ENCODE assay signal across 1 cellular context in the genomic region with DNA sequence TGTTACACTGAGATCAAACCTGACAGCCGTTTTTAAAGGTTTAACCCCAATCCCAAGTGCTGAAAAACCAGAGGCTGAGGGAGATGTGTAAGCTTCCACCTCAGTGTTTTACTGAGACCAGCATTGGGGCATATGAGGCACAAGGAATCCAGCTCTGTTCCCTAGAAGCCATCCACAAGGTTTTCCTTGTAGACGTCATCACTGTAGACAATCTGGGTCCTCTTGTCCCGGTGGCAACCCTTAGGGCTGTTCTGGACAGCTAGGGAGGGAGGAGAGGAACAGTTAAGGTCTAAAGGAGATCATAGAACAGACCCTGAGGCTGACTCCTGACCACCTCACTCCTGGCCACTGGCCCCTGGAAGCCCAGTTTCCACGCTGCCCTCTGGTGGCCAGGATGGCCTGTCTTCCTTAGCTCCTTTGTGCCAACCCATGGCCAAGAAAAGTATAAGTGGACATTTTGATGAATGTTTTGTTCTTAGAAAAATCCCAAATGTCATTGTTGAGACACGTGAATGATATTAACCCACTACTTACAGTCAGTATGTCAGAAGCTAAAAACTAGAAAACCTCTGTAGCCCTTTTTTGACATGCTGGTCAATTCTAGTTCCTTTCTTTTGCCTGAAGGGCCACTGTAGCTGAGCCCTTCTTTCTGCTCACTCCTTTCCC.
TF ChIP-seq lines count a peak whose summit lies in the region.

No MANE protein-coding gene starts in this region.

TF ChIP-seq in GM23338, 12 proteins besides CTCF, POLR2A, EP300 and RAD21 (continued from another document):
- TF ChIP-seq, protein P1, sequence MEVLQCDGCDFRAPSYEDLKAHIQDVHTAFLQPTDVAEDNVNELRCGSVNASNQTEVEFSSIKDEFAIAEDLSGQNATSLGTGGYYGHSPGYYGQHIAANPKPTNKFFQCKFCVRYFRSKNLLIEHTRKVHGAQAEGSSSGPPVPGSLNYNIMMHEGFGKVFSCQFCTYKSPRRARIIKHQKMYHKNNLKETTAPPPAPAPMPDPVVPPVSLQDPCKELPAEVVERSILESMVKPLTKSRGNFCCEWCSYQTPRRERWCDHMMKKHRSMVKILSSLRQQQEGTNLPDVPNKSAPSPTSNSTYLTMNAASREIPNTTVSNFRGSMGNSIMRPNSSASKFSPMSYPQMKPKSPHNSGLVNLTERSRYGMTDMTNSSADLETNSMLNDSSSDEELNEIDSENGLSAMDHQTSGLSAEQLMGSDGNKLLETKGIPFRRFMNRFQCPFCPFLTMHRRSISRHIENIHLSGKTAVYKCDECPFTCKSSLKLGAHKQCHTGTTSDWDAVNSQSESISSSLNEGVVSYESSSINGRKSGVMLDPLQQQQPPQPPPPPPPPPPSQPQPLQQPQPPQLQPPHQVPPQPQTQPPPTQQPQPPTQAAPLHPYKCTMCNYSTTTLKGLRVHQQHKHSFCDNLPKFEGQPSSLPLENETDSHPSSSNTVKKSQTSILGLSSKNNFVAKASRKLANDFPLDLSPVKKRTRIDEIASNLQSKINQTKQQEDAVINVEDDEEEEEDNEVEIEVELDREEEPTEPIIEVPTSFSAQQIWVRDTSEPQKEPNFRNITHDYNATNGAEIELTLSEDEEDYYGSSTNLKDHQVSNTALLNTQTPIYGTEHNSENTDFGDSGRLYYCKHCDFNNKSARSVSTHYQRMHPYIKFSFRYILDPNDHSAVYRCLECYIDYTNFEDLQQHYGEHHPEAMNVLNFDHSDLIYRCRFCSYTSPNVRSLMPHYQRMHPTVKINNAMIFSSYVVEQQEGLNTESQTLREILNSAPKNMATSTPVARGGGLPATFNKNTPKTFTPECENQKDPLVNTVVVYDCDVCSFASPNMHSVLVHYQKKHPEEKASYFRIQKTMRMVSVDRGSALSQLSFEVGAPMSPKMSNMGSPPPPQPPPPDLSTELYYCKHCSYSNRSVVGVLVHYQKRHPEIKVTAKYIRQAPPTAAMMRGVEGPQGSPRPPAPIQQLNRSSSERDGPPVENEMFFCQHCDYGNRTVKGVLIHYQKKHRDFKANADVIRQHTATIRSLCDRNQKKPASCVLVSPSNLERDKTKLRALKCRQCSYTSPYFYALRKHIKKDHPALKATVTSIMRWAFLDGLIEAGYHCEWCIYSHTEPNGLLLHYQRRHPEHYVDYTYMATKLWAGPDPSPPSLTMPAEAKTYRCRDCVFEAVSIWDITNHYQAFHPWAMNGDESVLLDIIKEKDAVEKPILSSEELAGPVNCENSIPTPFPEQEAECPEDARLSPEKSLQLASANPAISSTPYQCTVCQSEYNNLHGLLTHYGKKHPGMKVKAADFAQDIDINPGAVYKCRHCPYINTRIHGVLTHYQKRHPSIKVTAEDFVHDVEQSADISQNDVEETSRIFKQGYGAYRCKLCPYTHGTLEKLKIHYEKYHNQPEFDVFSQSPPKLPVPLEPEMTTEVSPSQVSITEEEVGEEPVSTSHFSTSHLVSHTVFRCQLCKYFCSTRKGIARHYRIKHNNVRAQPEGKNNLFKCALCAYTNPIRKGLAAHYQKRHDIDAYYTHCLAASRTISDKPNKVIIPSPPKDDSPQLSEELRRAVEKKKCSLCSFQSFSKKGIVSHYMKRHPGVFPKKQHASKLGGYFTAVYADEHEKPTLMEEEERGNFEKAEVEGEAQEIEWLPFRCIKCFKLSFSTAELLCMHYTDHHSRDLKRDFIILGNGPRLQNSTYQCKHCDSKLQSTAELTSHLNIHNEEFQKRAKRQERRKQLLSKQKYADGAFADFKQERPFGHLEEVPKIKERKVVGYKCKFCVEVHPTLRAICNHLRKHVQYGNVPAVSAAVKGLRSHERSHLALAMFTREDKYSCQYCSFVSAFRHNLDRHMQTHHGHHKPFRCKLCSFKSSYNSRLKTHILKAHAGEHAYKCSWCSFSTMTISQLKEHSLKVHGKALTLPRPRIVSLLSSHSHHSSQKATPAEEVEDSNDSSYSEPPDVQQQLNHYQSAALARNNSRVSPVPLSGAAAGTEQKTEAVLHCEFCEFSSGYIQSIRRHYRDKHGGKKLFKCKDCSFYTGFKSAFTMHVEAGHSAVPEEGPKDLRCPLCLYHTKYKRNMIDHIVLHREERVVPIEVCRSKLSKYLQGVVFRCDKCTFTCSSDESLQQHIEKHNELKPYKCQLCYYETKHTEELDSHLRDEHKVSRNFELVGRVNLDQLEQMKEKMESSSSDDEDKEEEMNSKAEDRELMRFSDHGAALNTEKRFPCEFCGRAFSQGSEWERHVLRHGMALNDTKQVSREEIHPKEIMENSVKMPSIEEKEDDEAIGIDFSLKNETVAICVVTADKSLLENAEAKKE (CRISPR knock-in tag; IDR thresholded peaks at IDR 0.05), result no peak
- no peak for TF ChIP-seq ZNF114 (CRISPR knock-in tag; IDR thresholded peaks at IDR 0.05)
- no peak for TF ChIP-seq JUNB (IDR thresholded peaks at IDR 0.05; ENCODE audit: unreplicated experiment)
- TF ChIP-seq REST (IDR thresholded peaks at IDR 0.05; ENCODE audit: unreplicated experiment), result no peak
- TF ChIP-seq ZNF331 (CRISPR knock-in tag; IDR thresholded peaks at IDR 0.05; ENCODE audit: low read depth), result no peak
